20 cellular contexts compared by ENCODE assay signal in the genomic region with DNA sequence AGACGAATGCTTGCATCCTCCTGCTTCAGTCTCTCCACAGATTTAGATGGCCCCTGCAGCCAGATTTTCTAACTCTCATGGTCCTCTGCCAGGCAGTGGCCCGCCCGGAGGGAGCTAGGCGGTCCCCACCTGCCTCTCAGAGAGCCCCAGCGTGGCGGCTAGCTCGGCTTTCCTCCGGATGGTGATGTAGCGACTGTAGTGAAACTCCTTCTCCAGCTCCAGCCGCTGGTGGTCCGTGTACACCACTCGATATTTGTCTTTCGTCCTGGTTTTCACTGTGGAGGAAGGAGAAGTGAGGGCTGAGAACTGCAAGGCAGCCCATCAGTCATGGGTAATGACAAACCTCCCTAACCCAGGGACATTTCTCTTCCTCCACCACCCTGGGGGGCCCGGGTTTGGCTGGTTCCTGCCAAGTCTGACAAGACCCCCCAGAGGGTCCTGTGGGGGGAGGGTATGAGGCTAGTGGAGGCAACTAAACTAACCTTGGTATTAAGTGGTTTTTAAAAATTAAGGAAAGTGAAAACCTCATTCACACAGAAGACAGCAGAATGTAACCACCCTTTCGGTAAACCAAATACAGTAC. TPM values are rescaled to one million over a fixed set of nuclear protein-coding genes. Genes with fewer than 3 reads are reported as not detected.
A peak's percentile ranks its signal among the peaks of the same experiment; 100 is the strongest.
DNase-seq lines count a peak whose midpoint lies in the region; TF ChIP-seq lines count a peak whose summit lies in the region.
"Had no signal": no experiment of that assay in that cellular context is flagged by ENCODE, and none has a peak within 500 bp of the region (broad histone marks: within the 10 kb centered on the region; RNA-seq: fewer than 3 reads in every experiment).

No MANE protein-coding gene starts in this region.

- H3K27ac ChIP-seq in HEK293 (ENCODE audit: extremely low read depth, low read depth, low read length), result no peak overlapping the region
- H3K27ac ChIP-seq in colonic mucosa, result peak overlapping the region; percentile 91
- H3K27ac ChIP-seq in mucosa of rectum (ENCODE audit: low read depth in 2 of 2, low read length in 2 of 2), result peak overlapping the region; percentile 96 to 100
- H3K27ac ChIP-seq in smooth muscle cell (ENCODE audit: low read depth), result no peak overlapping the region
- H3K27ac ChIP-seq: GM23248 had no signal

- peak; percentile 23 for DNase-seq in colonic mucosa
- DNase-seq in smooth muscle cell (lab: John Stamatoyannopoulos, UW; ENCODE audit: unreplicated experiment), result no peak
- no peak for DNase-seq in GOT3 (lab: John Stamatoyannopoulos, UW)
- no peak for DNase-seq in hepatic stellate cell (ENCODE audit: low spot score)
- DNase-seq in HCEC 1CT, result no peak
- DNase-seq: ACHN, AML-193, COR-L47, DMS153, GM23248, Kasumi-1, MM.1S, NCI-H1105, NCI-H1694 treated with DMSO at 0.1 percent for 48 hours, NCI-H2107, NCI-H2227 treated with DMSO at 0.1 percent for 48 hours, NCI-H524 had no signal

- no peaks in the 10 kb centered on the region for H3K79me2 ChIP-seq in smooth muscle cell (ENCODE audit: low read depth)

- H3F3A ChIP-seq in smooth muscle cell (ENCODE audit: low read depth), result no peaks in the 10 kb centered on the region

- H4K20me1 ChIP-seq in smooth muscle cell (ENCODE audit: low read depth), result no peaks in the 10 kb centered on the region

- H3K36me3 ChIP-seq in HEK293 (ENCODE audit: control insufficient read depth in 2 of 2, insufficient read depth in 1 of 2, low read length in 2 of 2), result peaks cover 0 to 46% of the 10 kb centered on the region in 2 experiments; a peak in 2 of 3 replicates
- no peaks in the 10 kb centered on the region for H3K36me3 ChIP-seq in colonic mucosa
- peaks cover 6 to 21% of the 10 kb centered on the region in 2 donors for H3K36me3 ChIP-seq in mucosa of rectum (ENCODE audit: control insufficient read depth in 2 of 2, insufficient read depth in 2 of 2, low read length in 2 of 2)
- no peaks in the 10 kb centered on the region for H3K36me3 ChIP-seq in smooth muscle cell (ENCODE audit: low read depth)

- no peaks in the 10 kb centered on the region for H3K9me3 ChIP-seq in HEK293 (ENCODE audit: control insufficient read depth, insufficient read depth, low read depth, low read length)
- no peaks in the 10 kb centered on the region for H3K9me3 ChIP-seq in colonic mucosa
- no peaks in the 10 kb centered on the region for H3K9me3 ChIP-seq in mucosa of rectum (ENCODE audit: control insufficient read depth in 2 of 2, low read length in 2 of 2)
- no peaks in the 10 kb centered on the region for H3K9me3 ChIP-seq in smooth muscle cell (replicated peaks; ENCODE audit: low read depth)

- H3K9ac ChIP-seq in colonic mucosa (ENCODE audit: low read depth in 2 of 2, low read length in 2 of 2) (peak overlapping the region; percentile 98 to 100), mucosa of rectum (ENCODE audit: low read depth in 1 of 2, low read length in 2 of 2) (peak overlapping the region; percentile 94 to 97), smooth muscle cell (ENCODE audit: low read depth) (no peak overlapping the region)
- H3K9ac ChIP-seq: GM23248 had no signal

- CTCF ChIA-PET in HEK293 (lab: Yijun Ruan, JAX), result interaction anchor here (0.6 to 13.6 kb wide), 2 partner anchors 93 to 137 kb away, joined by 3 to 206 read pairs; no protein-coding TSS in a partner anchor

- WGBS in smooth muscle cell (ENCODE audit: low lambda C conversion rate), result 69% methylated on average over 15 of the region's 15 CpGs

- H3K27me3 ChIP-seq in colonic mucosa, result peaks cover 38% of the 10 kb centered on the region
- H3K27me3 ChIP-seq in mucosa of rectum (ENCODE audit: control insufficient read depth in 2 of 2, insufficient read depth in 2 of 2, low read length in 2 of 2), result peaks cover 17 to 18% of the 10 kb centered on the region in 2 donors
- peaks cover 98% of the 10 kb centered on the region for H3K27me3 ChIP-seq in smooth muscle cell (ENCODE audit: low read depth)

- intact Hi-C loops in colonic mucosa (cut with DNase I), result no loop called here

- POLR2A ChIA-PET in HEK293 (lab: Yijun Ruan, JAX), result no interaction called here

- TF ChIP-seq CTCF in HEK293 (tag by site-specific recombination; IDR thresholded peaks at IDR 0.05) (no peak), colonic mucosa (IDR thresholded peaks at IDR 0.05) (no peak), smooth muscle cell (IDR thresholded peaks at IDR 0.05; ENCODE audit: borderline replicate concordance, insufficient read depth, poor library complexity, severe bottlenecking) (no peak)

- H2AFZ ChIP-seq in smooth muscle cell (ENCODE audit: low read depth), result no peak overlapping the region
- H2AFZ ChIP-seq: GM23248 had no signal

- H3K4me3 ChIP-seq in HEK293 (ENCODE audit: low read depth, low read length) (no peak overlapping the region), colonic mucosa (peak overlapping the region; percentile 75), mucosa of rectum (ENCODE audit: low read length in 2 of 2) (peak overlapping the region; percentile 80 to 89), smooth muscle cell (peak overlapping the region; percentile 43)
- H3K4me3 ChIP-seq: GM23248 had no signal

- no peak overlapping the region for H3K4me2 ChIP-seq in smooth muscle cell

- no peaks in the 10 kb centered on the region for H3K4me1 ChIP-seq in HEK293 (ENCODE audit: control insufficient read depth, insufficient read depth, low read length)
- peaks cover 9% of the 10 kb centered on the region for H3K4me1 ChIP-seq in colonic mucosa
- peaks cover 23 to 43% of the 10 kb centered on the region in 2 donors for H3K4me1 ChIP-seq in mucosa of rectum (ENCODE audit: control insufficient read depth in 2 of 2, insufficient read depth in 2 of 2, low read length in 2 of 2)
- peaks cover 36% of the 10 kb centered on the region for H3K4me1 ChIP-seq in smooth muscle cell (ENCODE audit: low read depth)

TF ChIP-seq in HEK293, 187 proteins besides CTCF, POLR2A, EP300 and RAD21:
- TF ChIP-seq ZNF292 (tag by site-specific recombination; IDR thresholded peaks at IDR 0.05; ENCODE audit: borderline replicate concordance, low read depth) (no peak), GLIS1 (tag by site-specific recombination; IDR thresholded peaks at IDR 0.05) (peak; percentile 78)

RNA-seq across cellular contexts. Expression of gene CDX2, which starts 4.3 kb away (rescaled TPM):
- total RNA-seq in colonic mucosa (100 to 1,000 TPM; 271 to 391 TPM), smooth muscle cell (0.04 and 0.18 TPM in 2 replicates)
- polyA plus RNA-seq in smooth muscle cell, result 0.31 and 0.45 TPM in 2 replicates
- total RNA-seq: GM23248 had no signal
- polyA plus RNA-seq: GM23248, IgD-negative memory B cell had no signal

RNA-seq across cellular contexts. Expression of gene URAD, which starts 23.7 kb away (rescaled TPM):
- total RNA-seq in colonic mucosa (10 to 100 TPM; 26.9 to 40.7 TPM), smooth muscle cell (not detected in 2 replicates)
- polyA plus RNA-seq in smooth muscle cell, result not detected in 2 replicates
- total RNA-seq: GM23248 had no signal
- polyA plus RNA-seq: GM23248, IgD-negative memory B cell had no signal

RNA-seq across cellular contexts. Expression of gene PDX1, which starts 45.0 kb away (rescaled TPM):
- total RNA-seq in colonic mucosa, result under 1 TPM; 0.35 to 0.54 TPM
- total RNA-seq in smooth muscle cell, result not detected in 2 replicates
- not detected in 2 replicates for polyA plus RNA-seq in smooth muscle cell
- total RNA-seq: GM23248 had no signal
- polyA plus RNA-seq: GM23248, IgD-negative memory B cell had no signal

Comparison
In these comparisons a context has a peak if more than half of its experiments do, and no peak if none do; other contexts are left out.
1. H3K27ac ChIP-seq: peak in colonic mucosa (single experiment) and mucosa of rectum (2 of 2); none in HEK293 (single experiment) and smooth muscle cell (single experiment).
2. RNA of gene CDX2, which starts 4.3 kb away (total RNA-seq): 271 to 391 TPM in colonic mucosa; 0.04 to 0.18 TPM in smooth muscle cell; every median in the first group is over 100 times any median in the second.
3. RNA of gene URAD, which starts 23.7 kb away (total RNA-seq): 26.9 to 40.7 TPM in colonic mucosa; not detected in smooth muscle cell; every median in the first group is over 10 times any median in the second.